24 cellular contexts compared by ENCODE assay signal in genomic region chr17:67693811-67694210, GRCh38. TPM values are rescaled to one million over a fixed set of nuclear protein-coding genes. Genes with fewer than 3 reads are reported as not detected.
DNase-seq lines count a peak whose midpoint lies in the region; ATAC-seq and TF ChIP-seq lines count a peak whose summit lies in the region.
"Had no signal": no experiment of that assay in that cellular context is flagged by ENCODE, and none has a peak within 500 bp of the region (broad histone marks: within the 10 kb centered on the region; RNA-seq: fewer than 3 reads in every experiment).

No MANE protein-coding gene starts in this region.

- peaks cover 9 to 16% (median 12%) of the 10 kb centered on the region in 11 experiments for H3K27me3 ChIP-seq in BLaER1 treated with 17β-estradiol and CSF1 and Interleukin-3, amounts not matched to agents 10 nM and 100 nM
- no peaks in the 10 kb centered on the region for H3K27me3 ChIP-seq in neural progenitor cell
- H3K27me3 ChIP-seq: BE2C had no signal

- H3K4me3 Mint-ChIP-seq in neural progenitor cell, result no peak overlapping the region
- H3K4me3 Mint-ChIP-seq: CD4-positive, CD25-positive, alpha-beta regulatory T cell; CD8-positive, alpha-beta memory T cell had no signal

- peak overlapping the region in 9 of 11 experiments; percentile 10 to 82 (median 29); a peak in 15 of 22 replicates for H3K4me2 ChIP-seq in BLaER1 treated with 17β-estradiol and CSF1 and Interleukin-3, amounts not matched to agents 10 nM and 100 nM
- H3K4me2 ChIP-seq in neural progenitor cell, result no peak overlapping the region
- H3K4me2 ChIP-seq: A549 had no signal

- no peak overlapping the region for H2AFZ ChIP-seq in neural progenitor cell (replicated peaks)
- H2AFZ ChIP-seq: GM23248 had no signal

- POLR2A ChIA-PET in HEK293 (lab: Yijun Ruan, JAX), result interaction anchor here (0.6 kb wide), 1 partner anchor 228 kb away, joined by 3 read pairs; no protein-coding TSS in a partner anchor

- H3F3A ChIP-seq in neural progenitor cell (ENCODE audit: low read depth), result no peaks in the 10 kb centered on the region

- no peak for DNase-seq in activated naive CD4-positive, alpha-beta T cell treated with anti-CD3 and anti-CD28 coated beads, Interleukin-2, amount 50 U/mL, for 72 hours (ENCODE audit: low spot score in 2 of 2)
- no peak for DNase-seq in activated naive CD4-positive, alpha-beta T cell treated with Interleukin-2 at 50 U/mL for 16 hours
- DNase-seq in neural progenitor cell (ENCODE audit: low spot score) (no peak), HPDE6-E6E7 (ENCODE audit: extremely low spot score) (no peak)
- DNase-seq in activated CD8-positive, alpha-beta memory T cell treated with anti-CD3 and anti-CD28 coated beads, Interleukin-2, amount 50 U/mL, for 48 hours, result no peak
- no peak for DNase-seq in stimulated activated CD4-positive, alpha-beta T cell treated with anti-CD3 and anti-CD28 coated beads, Interleukin-4, amount 100 ng/mL, for 1 hour
- DNase-seq: 8988T; ACHN; AML-193; BE2C; Calu3; CD4-positive, CD25-positive, alpha-beta regulatory T cell; CD8-positive, alpha-beta memory T cell; COR-L47; DMS53; DMS79 treated with DMSO at 0.1 percent for 48 hours; GF-D8; GM23248; H7; HCEC 1CT had no signal

- H3K36me3 ChIP-seq in BLaER1 treated with 17β-estradiol and CSF1 and Interleukin-3, amounts not matched to agents 10 nM and 100 nM, result peaks cover 0 to 21% (median 14%) of the 10 kb centered on the region in 11 experiments; a peak in 10 of 22 replicates
- H3K36me3 ChIP-seq in HEK293 (ENCODE audit: control insufficient read depth in 2 of 2, insufficient read depth in 1 of 2, low read length in 2 of 2) (no peaks in the 10 kb centered on the region; a peak in 1 of 3 replicates), neural progenitor cell (no peaks in the 10 kb centered on the region)
- H3K36me3 ChIP-seq: BE2C had no signal

- H3K9me3 ChIP-seq in BLaER1 treated with 17β-estradiol and CSF1 and Interleukin-3, amounts not matched to agents 10 nM and 100 nM (replicated peaks in 1 of 11), result peaks cover 0 to 14% (median 0%) of the 10 kb centered on the region in 11 experiments; a peak in 7 of 22 replicates
- H3K9me3 ChIP-seq in HEK293 (ENCODE audit: control insufficient read depth, insufficient read depth, low read depth, low read length), result no peaks in the 10 kb centered on the region
- H3K9me3 ChIP-seq in neural progenitor cell (ENCODE audit: low read depth), result no peaks in the 10 kb centered on the region
- H3K9me3 ChIP-seq: A549, BE2C had no signal

- no peak overlapping the region for H3K27ac ChIP-seq in BLaER1 treated with 17β-estradiol and CSF1 and Interleukin-3, amounts not matched to agents 10 nM and 100 nM
- H3K27ac ChIP-seq in HEK293 (ENCODE audit: extremely low read depth, low read depth, low read length) (no peak overlapping the region), neural progenitor cell (no peak overlapping the region)
- H3K27ac ChIP-seq: A549, C4-2B, GM23248 had no signal

- CTCF ChIA-PET in HEK293 (lab: Yijun Ruan, JAX), result interaction anchor here (0.6 to 5.8 kb wide), 5 partner anchors 12 to 320 kb away, joined by 3 to 32 read pairs (median 3); no protein-coding TSS in a partner anchor

- TF ChIP-seq CTCF in HEK293 (tag by site-specific recombination; IDR thresholded peaks at IDR 0.05) (no peak), neural progenitor cell (IDR thresholded peaks at IDR 0.05) (no peak)

- no peak for ATAC-seq in activated naive CD4-positive, alpha-beta T cell treated with anti-CD3 and anti-CD28 coated beads, Interleukin-2, amount 50 U/mL, for 72 hours
- ATAC-seq: A549 had no signal

- H4K20me1 ChIP-seq in BLaER1 treated with 17β-estradiol and CSF1 and Interleukin-3, amounts not matched to agents 10 nM and 100 nM, result no peaks in the 10 kb centered on the region
- no peaks in the 10 kb centered on the region for H4K20me1 ChIP-seq in neural progenitor cell (ENCODE audit: low read depth)

- no peaks in the 10 kb centered on the region for H3K9me3 Mint-ChIP-seq in activated naive CD4-positive, alpha-beta T cell treated with anti-CD3 and anti-CD28 coated beads, Interleukin-2, amount 50 U/mL, for 72 hours
- no peaks in the 10 kb centered on the region for H3K9me3 Mint-ChIP-seq in neural progenitor cell
- H3K9me3 Mint-ChIP-seq: CD4-positive, CD25-positive, alpha-beta regulatory T cell; CD8-positive, alpha-beta memory T cell had no signal

- peak overlapping the region; percentile 12 to 36 for H3K27ac Mint-ChIP-seq in activated naive CD4-positive, alpha-beta T cell treated with anti-CD3 and anti-CD28 coated beads, Interleukin-2, amount 50 U/mL, for 72 hours
- H3K27ac Mint-ChIP-seq in neural progenitor cell, result peak overlapping the region; percentile 20

- H3K4me1 Mint-ChIP-seq in neural progenitor cell, result peaks cover 8% of the 10 kb centered on the region

- no peaks in the 10 kb centered on the region for H3K36me3 Mint-ChIP-seq in activated naive CD4-positive, alpha-beta T cell treated with anti-CD3 and anti-CD28 coated beads, Interleukin-2, amount 50 U/mL, for 72 hours
- H3K36me3 Mint-ChIP-seq in neural progenitor cell, result peaks cover 2% of the 10 kb centered on the region

- no peaks in the 10 kb centered on the region for H3K27me3 Mint-ChIP-seq in neural progenitor cell (ENCODE audit: insufficient read depth, low read depth)
- H3K27me3 Mint-ChIP-seq: CD4-positive, CD25-positive, alpha-beta regulatory T cell had no signal

- H3K9ac ChIP-seq in BLaER1 treated with 17β-estradiol and CSF1 and Interleukin-3, amounts not matched to agents 10 nM and 100 nM, result no peak overlapping the region
- no peak overlapping the region for H3K9ac ChIP-seq in neural progenitor cell
- H3K9ac ChIP-seq: GM23248 had no signal

- H3K79me2 ChIP-seq in neural progenitor cell (ENCODE audit: low read depth), result no peaks in the 10 kb centered on the region

- H3K4me3 ChIP-seq in BLaER1 treated with 17β-estradiol and CSF1 and Interleukin-3, amounts not matched to agents 10 nM and 100 nM, result no peak overlapping the region
- H3K4me3 ChIP-seq in HEK293 (ENCODE audit: low read depth, low read length) (no peak overlapping the region), neural progenitor cell (no peak overlapping the region)
- H3K4me3 ChIP-seq: A549, GM23248 had no signal

- peaks cover 19 to 82% (median 55%) of the 10 kb centered on the region in 10 experiments; a peak in 19 of 20 replicates for H3K4me1 ChIP-seq in BLaER1 treated with 17β-estradiol and CSF1 and Interleukin-3, amounts not matched to agents 10 nM and 100 nM
- H3K4me1 ChIP-seq in HEK293 (ENCODE audit: control insufficient read depth, insufficient read depth, low read length), result no peaks in the 10 kb centered on the region
- H3K4me1 ChIP-seq in neural progenitor cell, result peaks cover 9% of the 10 kb centered on the region
- H3K4me1 ChIP-seq: A549, BE2C had no signal

TF ChIP-seq in HEK293, 187 proteins besides CTCF, POLR2A, EP300 and RAD21 (continues in another document):
- TF ChIP-seq ZNF391 (tag by site-specific recombination; IDR thresholded peaks at IDR 0.05; ENCODE audit: borderline replicate concordance, low read depth) (no peak), ZNF133 (tag by site-specific recombination; IDR thresholded peaks at IDR 0.05) (no peak), ZNF140 (tag by site-specific recombination; IDR thresholded peaks at IDR 0.05) (peak; percentile 96), ZSCAN18 (tag by site-specific recombination; IDR thresholded peaks at IDR 0.05) (no peak), KLF7 (tag by site-specific recombination; IDR thresholded peaks at IDR 0.05; ENCODE audit: borderline replicate concordance) (no peak), ZNF639 (tag by site-specific recombination; IDR thresholded peaks at IDR 0.05) (no peak), KLF10 (tag by site-specific recombination; IDR thresholded peaks at IDR 0.05) (no peak), ZNF16 (tag by site-specific recombination; IDR thresholded peaks at IDR 0.05; ENCODE audit: low read depth) (no peak)

RNA-seq across cellular contexts. Expression of gene NOL11, which starts 23.9 kb away (rescaled TPM):
- 10 to 100 TPM; 66.0 to 67.7 TPM for total RNA-seq in activated naive CD4-positive, alpha-beta T cell treated with anti-CD3 and anti-CD28 coated beads, Interleukin-2, amount 50 U/mL, for 72 hours
- 60.0 and 90.4 TPM in 2 replicates for total RNA-seq in neural progenitor cell (ENCODE audit: low replicate concordance)
